23 cellular contexts compared by ENCODE assay signal in the genomic region with DNA sequence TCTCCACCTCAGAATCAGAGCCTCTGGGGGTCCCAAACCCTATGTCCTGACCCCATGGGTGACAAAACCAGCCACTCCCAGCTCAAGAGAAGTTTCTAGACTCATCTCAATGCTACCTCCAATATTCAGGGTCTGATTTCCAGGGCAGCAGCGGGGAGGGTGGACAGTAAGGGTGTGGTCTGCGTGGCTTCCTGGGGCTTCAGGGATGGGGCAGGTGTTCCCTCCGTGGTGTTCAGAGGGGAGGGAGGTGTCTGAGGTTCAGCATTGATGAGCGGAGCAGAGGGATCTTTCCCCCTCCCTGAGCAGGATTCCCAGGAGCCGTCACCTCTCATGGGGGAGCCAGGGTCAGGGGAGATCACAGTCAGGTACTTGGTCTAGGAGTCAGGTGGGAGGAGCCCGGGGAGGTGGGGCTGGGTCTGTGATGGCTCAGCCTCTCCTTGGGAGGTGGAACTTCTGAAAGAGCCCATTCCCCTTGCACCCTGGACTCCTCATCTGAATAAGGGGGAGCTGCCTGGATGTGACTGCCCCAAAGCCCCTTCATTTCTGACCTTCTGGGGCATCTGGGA. TPM values are rescaled to one million over a fixed set of nuclear protein-coding genes. Genes with fewer than 3 reads are reported as not detected.
"Had no signal": no experiment of that assay in that cellular context is flagged by ENCODE, and none has a peak within 500 bp of the region (broad histone marks: within the 10 kb centered on the region; RNA-seq: fewer than 3 reads in every experiment).

No MANE protein-coding gene starts in this region.

- H3K4me3 ChIP-seq: ascending aorta, colonic mucosa, gastrocnemius medialis, heart left ventricle, prostate gland, right atrium auricular region, skin epidermis, suprapubic skin, transverse colon had no signal

- H3K9me3 ChIP-seq: colonic mucosa, gastrocnemius medialis, prostate gland, right atrium auricular region, suprapubic skin, transverse colon had no signal

- H3K27ac Mint-ChIP-seq: activated naive CD4-positive, alpha-beta T cell treated with anti-CD3 and anti-CD28 coated beads, Interleukin-2, amount 10 ng/mL, durations not matched to agents 7 days and 5 days; stimulated activated naive CD8-positive, alpha-beta T cell treated with anti-CD3 and anti-CD28 coated beads, Interleukin-15, amount 100 ng/mL, for 72 hours had no signal

- H3K9me3 Mint-ChIP-seq: activated naive CD4-positive, alpha-beta T cell treated with anti-CD3 and anti-CD28 coated beads, Interleukin-2, amount 10 ng/mL, durations not matched to agents 7 days and 5 days; central memory CD8-positive, alpha-beta T cell; stimulated activated naive CD8-positive, alpha-beta T cell treated with anti-CD3 and anti-CD28 coated beads, Interleukin-15, amount 100 ng/mL, for 72 hours had no signal

- ATAC-seq: activated T-cell treated with anti-CD3 and anti-CD28 coated beads, Interleukin-2, amount 50 U/mL, for 4 hours; gastrocnemius medialis had no signal

- DNase-seq: activated CD4-positive, alpha-beta T cell treated with anti-CD3 and anti-CD28 coated beads for 48 hours; activated CD4-positive, CD25-positive, alpha-beta regulatory T cell; activated CD8-positive, alpha-beta memory T cell treated with anti-CD3 and anti-CD28 coated beads, Interleukin-2, amount 50 U/mL, for 4 hours; activated naive CD4-positive, alpha-beta T cell treated with anti-CD3 and anti-CD28 coated beads, Interleukin-2, amount 10 ng/mL, durations not matched to agents 7 days and 5 days; activated T-cell treated with anti-CD3 and anti-CD28 coated beads, Interleukin-2, amount 50 U/mL, for 4 hours; colonic mucosa; gastrocnemius medialis; heart left ventricle; midbrain; stimulated activated naive CD8-positive, alpha-beta T cell treated with anti-CD3 and anti-CD28 coated beads, Interleukin-15, amount 100 ng/mL, for 72 hours; transverse colon had no signal

- H3K4me3 Mint-ChIP-seq: activated naive CD4-positive, alpha-beta T cell treated with anti-CD3 and anti-CD28 coated beads, Interleukin-2, amount 10 ng/mL, durations not matched to agents 7 days and 5 days; activated T-cell treated with anti-CD3 and anti-CD28 coated beads, Interleukin-2, amount 50 U/mL, for 4 hours; central memory CD8-positive, alpha-beta T cell; stimulated activated naive CD8-positive, alpha-beta T cell treated with anti-CD3 and anti-CD28 coated beads, Interleukin-15, amount 100 ng/mL, for 72 hours had no signal

- H3K36me3 Mint-ChIP-seq: activated naive CD4-positive, alpha-beta T cell treated with anti-CD3 and anti-CD28 coated beads, Interleukin-2, amount 10 ng/mL, durations not matched to agents 7 days and 5 days had no signal

- H3K36me3 ChIP-seq: ascending aorta, colonic mucosa, gastrocnemius medialis, heart left ventricle, prostate gland, right atrium auricular region, suprapubic skin, transverse colon had no signal

- H3K27ac ChIP-seq: ascending aorta, colonic mucosa, gastrocnemius medialis, heart left ventricle, prostate gland, right atrium auricular region, skin epidermis, suprapubic skin, transverse colon had no signal

- H3K4me1 ChIP-seq: ascending aorta, colonic mucosa, gastrocnemius medialis, prostate gland, right atrium auricular region, suprapubic skin, transverse colon had no signal

- H3K27me3 ChIP-seq: ascending aorta, colonic mucosa, gastrocnemius medialis, right atrium auricular region, suprapubic skin had no signal

RNA-seq across cellular contexts. Expression of a gene that starts 2.9 kb away (rescaled TPM):
- total RNA-seq: activated T-cell treated with anti-CD3 and anti-CD28 coated beads, Interleukin-2, amount 50 U/mL, for 4 hours; ascending aorta; lung microvascular endothelial cell; myocyte; osteocyte; SK-MEL-5; T-helper 2 cell treated with Interferon-gamma antibody and Interleukin-4, amounts not matched to agents 100 ng/mL and 5 ng/mL, for 36 hours had no signal
- polyA plus RNA-seq: neural cell had no signal

RNA-seq across cellular contexts. Expression of a gene that starts 16.9 kb away (rescaled TPM):
- total RNA-seq: activated T-cell treated with anti-CD3 and anti-CD28 coated beads, Interleukin-2, amount 50 U/mL, for 4 hours; ascending aorta; lung microvascular endothelial cell; myocyte; osteocyte; SK-MEL-5; suprapubic skin; T-helper 2 cell treated with Interferon-gamma antibody and Interleukin-4, amounts not matched to agents 100 ng/mL and 5 ng/mL, for 36 hours had no signal
- polyA plus RNA-seq: neural cell had no signal

RNA-seq across cellular contexts. Expression of a gene that starts 53.8 kb away (rescaled TPM):
- total RNA-seq: lung microvascular endothelial cell, myocyte, osteocyte, SK-MEL-5, suprapubic skin had no signal
- polyA plus RNA-seq: neural cell had no signal
